ENCODE assay signal across 8 cellular contexts in genomic region chr13:31538067-31539042, GRCh38.
DNase-seq lines count a peak whose midpoint lies in the region; ATAC-seq and TF ChIP-seq lines count a peak whose summit lies in the region.

No MANE protein-coding gene starts in this region.

- CTCF ChIA-PET in activated naive CD4-positive, alpha-beta T cell treated with anti-CD3 and anti-CD28 coated beads, Interleukin-2, amount 10 ng/mL, durations not matched to agents 7 days and 5 days (lab: Charles Lee): no interaction called here

- H3K27me3 Mint-ChIP-seq in CD14-positive monocyte (ENCODE audit: low read depth in 3 of 3): peaks cover 0 to 7% (median 3%) of the 10 kb centered on the region in 3 donors
- no peaks in the 10 kb centered on the region for H3K27me3 Mint-ChIP-seq in activated naive CD4-positive, alpha-beta T cell treated with anti-CD3 and anti-CD28 coated beads, Interleukin-2, amount 10 ng/mL, durations not matched to agents 7 days and 5 days

- no peak overlapping the region for H3K4me3 ChIP-seq in adipocyte (ENCODE audit: low read length)

- H3K9me3 ChIP-seq in adipocyte (ENCODE audit: control insufficient read depth, low read length): no peaks in the 10 kb centered on the region

- peaks cover 3% of the 10 kb centered on the region for H3K4me1 ChIP-seq in adipocyte (ENCODE audit: control insufficient read depth, insufficient read depth, low read length)

- intact Hi-C loops in CD14-positive monocyte (cut with micrococcal nuclease): no loop called here

- H3K36me3 Mint-ChIP-seq in CD14-positive monocyte: no peaks in the 10 kb centered on the region
- H3K36me3 Mint-ChIP-seq in activated naive CD4-positive, alpha-beta T cell treated with anti-CD3 and anti-CD28 coated beads, Interleukin-2, amount 10 ng/mL, durations not matched to agents 7 days and 5 days: no peaks in the 10 kb centered on the region

- no peaks in the 10 kb centered on the region for H3K36me3 ChIP-seq in adipocyte (ENCODE audit: control insufficient read depth, insufficient read depth, low read length, severe bottlenecking)

- no peak overlapping the region for H3K27ac Mint-ChIP-seq in CD14-positive monocyte
- no peak overlapping the region for H3K27ac Mint-ChIP-seq in activated naive CD4-positive, alpha-beta T cell treated with anti-CD3 and anti-CD28 coated beads, Interleukin-2, amount 10 ng/mL, durations not matched to agents 7 days and 5 days

- DNase-seq in CD14-positive monocyte (ENCODE audit: low spot score): no peak
- DNase-seq in adipocyte (ENCODE audit: low read depth): peak; percentile 69
- peak; percentile 55 for DNase-seq in left kidney (ENCODE audit: low read depth, low spot score)
- DNase-seq in activated naive CD4-positive, alpha-beta T cell treated with anti-CD3 and anti-CD28 coated beads, Interleukin-2, amount 10 ng/mL, durations not matched to agents 7 days and 5 days: no peak
- DNase-seq in activated CD8-positive, alpha-beta memory T cell treated with anti-CD3 and anti-CD28 coated beads for 24 hours: no peak

- no peaks in the 10 kb centered on the region for H3K9me3 Mint-ChIP-seq in CD14-positive monocyte
- H3K9me3 Mint-ChIP-seq in activated naive CD4-positive, alpha-beta T cell treated with anti-CD3 and anti-CD28 coated beads, Interleukin-2, amount 10 ng/mL, durations not matched to agents 7 days and 5 days: no peaks in the 10 kb centered on the region

- peaks cover 2% of the 10 kb centered on the region for H3K4me1 Mint-ChIP-seq in CD14-positive monocyte
- no peaks in the 10 kb centered on the region for H3K4me1 Mint-ChIP-seq in activated naive CD4-positive, alpha-beta T cell treated with anti-CD3 and anti-CD28 coated beads, Interleukin-2, amount 10 ng/mL, durations not matched to agents 7 days and 5 days

- ATAC-seq in HG03565 (IDR thresholded peaks at IDR 0.05; ENCODE audit: unreplicated experiment) (no peak), GM21447 (IDR thresholded peaks at IDR 0.05; ENCODE audit: unreplicated experiment) (no peak)

- TF ChIP-seq CTCF in CD14-positive monocyte (IDR thresholded peaks at IDR 0.05): peak; percentile 73
- TF ChIP-seq CTCF in LNCAP (IDR thresholded peaks at IDR 0.05): peak; percentile 59

- H3K27me3 ChIP-seq in adipocyte (replicated peaks; ENCODE audit: control insufficient read depth, insufficient read depth, low read length): no peaks in the 10 kb centered on the region

- no peak overlapping the region for H3K4me3 Mint-ChIP-seq in CD14-positive monocyte
- no peak overlapping the region for H3K4me3 Mint-ChIP-seq in activated naive CD4-positive, alpha-beta T cell treated with anti-CD3 and anti-CD28 coated beads, Interleukin-2, amount 10 ng/mL, durations not matched to agents 7 days and 5 days

- no peak overlapping the region for H3K9ac ChIP-seq in adipocyte (ENCODE audit: low read length)

Comparison
In these comparisons a context has a peak if more than half of its experiments do, and no peak if none do; other contexts are left out.
1. DNase-seq: peak in adipocyte (single experiment) and left kidney (single experiment); none in CD14-positive monocyte (single experiment), activated naive CD4-positive, alpha-beta T cell treated with anti-CD3 and anti-CD28 coated beads, Interleukin-2, amount 10 ng/mL, durations not matched to agents 7 days and 5 days (single experiment) and activated CD8-positive, alpha-beta memory T cell treated with anti-CD3 and anti-CD28 coated beads for 24 hours (single experiment).